ENCODE assay signal across 34 cellular contexts in the genomic region with DNA sequence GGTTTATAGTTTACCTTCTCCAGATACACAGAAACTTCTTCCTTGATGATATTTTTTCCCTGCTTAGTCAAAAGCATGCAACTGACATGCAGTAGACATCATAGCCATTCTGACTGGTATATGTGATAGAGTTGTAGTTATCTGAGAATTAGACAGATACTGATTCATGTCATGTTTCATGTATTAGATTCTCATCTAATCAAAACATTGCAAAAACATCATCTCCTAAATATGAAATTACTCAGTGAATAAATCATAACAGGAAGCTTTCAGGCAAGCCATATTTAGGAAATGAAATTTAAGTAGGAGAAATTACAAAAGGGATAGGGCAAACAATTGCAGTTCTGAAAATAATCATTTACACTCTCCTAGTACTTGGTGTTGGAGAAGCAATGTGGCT. TPM values are rescaled to one million over a fixed set of nuclear protein-coding genes. Genes with fewer than 3 reads are reported as not detected.
"Had no signal": no experiment of that assay in that cellular context is flagged by ENCODE, and none has a peak within 500 bp of the region (broad histone marks: within the 10 kb centered on the region; RNA-seq: fewer than 3 reads in every experiment).

No MANE protein-coding gene starts in this region.

- H3K4me3 ChIP-seq: ascending aorta, Peyer's patch had no signal

- H3K27me3 ChIP-seq: ascending aorta, Peyer's patch had no signal

- FAIRE-seq: TTC549 had no signal

- ATAC-seq: activated CD4-positive, alpha-beta T cell treated with anti-CD3 and anti-CD28 coated beads for 36 hours; activated CD8-positive, alpha-beta T cell treated with anti-CD3 and anti-CD28 coated beads, Interleukin-2, amount 10 ng/mL, durations not matched to agents 7 days and 5 days; PC-3; Right ventricle myocardium inferior had no signal

- DNase-seq: activated CD4-positive, alpha-beta T cell treated with anti-CD3 and anti-CD28 coated beads for 36 hours; activated CD4-positive, alpha-beta T cell treated with anti-CD3 and anti-CD28 coated beads, Interleukin-2, amount 10 ng/mL, durations not matched to agents 7 days and 5 days; activated CD4-positive, alpha-beta T cell treated with anti-CD3 and anti-CD28 coated beads, Interleukin-2, amount 50 U/mL, for 48 hours; activated CD8-positive, alpha-beta T cell treated with anti-CD3 and anti-CD28 coated beads, Interleukin-2, amount 10 ng/mL, durations not matched to agents 7 days and 5 days; activated gamma-delta T cell; activated naive CD4-positive, alpha-beta T cell treated with Interleukin-2 at 50 U/mL for 16 hours; activated naive CD8-positive, alpha-beta T cell treated with anti-CD3 and anti-CD28 coated beads, Interleukin-2, amount 10 ng/mL, durations not matched to agents 7 days and 5 days; activated T-cell treated with anti-CD3 and anti-CD28 coated beads, Interleukin-2, amount 50 U/mL, for 24 hours; amygdala; Kasumi-1; KG1; MM.1S; NCI-H1092; NCI-H1436 treated with DMSO at 0.1 percent for 48 hours; NCI-H1694 treated with DMSO at 0.1 percent for 48 hours; NCI-H2029; NCI-H345; NCI-H524 treated with DMSO at 0.1 percent for 48 hours; NK-92 treated with Interleukin-12 subunit alpha and Interleukin-12 subunit beta, amount 100 ng/mL, for 24 hours; PC-3; Peyer's patch; RPMI8226; SIG-M5; T1000 had no signal

- H3K27ac ChIP-seq: ascending aorta, Peyer's patch had no signal

- H3K4me1 ChIP-seq: ascending aorta, Peyer's patch had no signal

- H3K36me3 ChIP-seq: ascending aorta, Peyer's patch had no signal

- H3K9me3 ChIP-seq: ascending aorta, Peyer's patch had no signal

RNA-seq across cellular contexts. Expression of a gene that starts 38.4 kb away (rescaled TPM):
- total RNA-seq: activated CD4-positive, alpha-beta T cell treated with anti-CD3 and anti-CD28 coated beads for 36 hours; activated CD4-positive, alpha-beta T cell treated with anti-CD3 and anti-CD28 coated beads, Interleukin-2, amount 10 ng/mL, durations not matched to agents 7 days and 5 days; activated CD8-positive, alpha-beta T cell treated with anti-CD3 and anti-CD28 coated beads, Interleukin-2, amount 10 ng/mL, durations not matched to agents 7 days and 5 days; activated naive CD8-positive, alpha-beta T cell treated with anti-CD3 and anti-CD28 coated beads, Interleukin-2, amount 10 ng/mL, durations not matched to agents 7 days and 5 days; activated T-helper 2 cell treated with anti-CD3 and anti-CD28 coated beads, Interferon-gamma antibody, Interleukin-2, Interleukin-4, amounts not matched to agents 10 μg/mL and 5 μg/mL and 100 μg/mL, durations not matched to agents 14 hours and 24 hours and 36 hours; ascending aorta; cardiac septum; NCI-H460; PC-3; Peyer's patch; Right ventricle myocardium inferior; SK-MEL-5; T-helper 1 cell treated with Interleukin-12 subunit alpha and Interleukin-12 subunit beta and Interleukin-4 antibody, amounts not matched to agents 30 ng/mL and 1 ng/mL, for 36 hours; T-helper 2 cell treated with Interferon-gamma antibody and Interleukin-4, amounts not matched to agents 100 ng/mL and 5 ng/mL, for 36 hours had no signal
- polyA plus RNA-seq: adipose tissue had no signal
